ENCODE assay signal across 12 cellular contexts in genomic region chr3:153319691-153320552, GRCh38.
DNase-seq lines count a peak whose midpoint lies in the region; ATAC-seq lines count a peak whose summit lies in the region.
"Had no signal": no experiment of that assay in that cellular context is flagged by ENCODE, and none has a peak within 500 bp of the region (broad histone marks: within the 10 kb centered on the region; RNA-seq: fewer than 3 reads in every experiment).

No MANE protein-coding gene starts in this region.

- peaks cover 4% of the 10 kb centered on the region for H3K36me3 Mint-ChIP-seq in central memory CD8-positive, alpha-beta T cell (ENCODE audit: insufficient read depth)

- peak; percentile 43 for DNase-seq in NOMO-1 treated with DMSO at 0.1 percent for 48 hours (lab: John Stamatoyannopoulos, UW; ENCODE audit: unreplicated experiment)
- DNase-seq in NOMO-1 treated with dmso at 0.1 percent for 144 hours (lab: John Stamatoyannopoulos, UW; ENCODE audit: unreplicated experiment): no peak
- DNase-seq in central memory CD8-positive, alpha-beta T cell (ENCODE audit: low spot score in 2 of 2): no peak
- DNase-seq in pons (ENCODE audit: low spot score): peak; percentile 12
- no peak for DNase-seq in HPDE6-E6E7 (ENCODE audit: extremely low spot score)
- no peak for DNase-seq in foreskin melanocyte
- DNase-seq in SKM-1 (lab: John Stamatoyannopoulos, UW; ENCODE audit: unreplicated experiment): no peak
- DNase-seq: caudate nucleus, erythroblast, MV-4-11 had no signal

- peak; percentile 57 for ATAC-seq in HG02884 (IDR thresholded peaks at IDR 0.05; ENCODE audit: unreplicated experiment)
- no peak for ATAC-seq in central memory CD8-positive, alpha-beta T cell (replicated peaks; ENCODE audit: extremely low read depth, poor library complexity, severe bottlenecking)

- H3K9me3 Mint-ChIP-seq in central memory CD8-positive, alpha-beta T cell: no peaks in the 10 kb centered on the region

- H3K27me3 Mint-ChIP-seq in central memory CD8-positive, alpha-beta T cell: no peaks in the 10 kb centered on the region

- no peak overlapping the region for H3K27ac Mint-ChIP-seq in central memory CD8-positive, alpha-beta T cell (ENCODE audit: low read depth)
- H3K27ac Mint-ChIP-seq: nephron had no signal

- H3K4me1 Mint-ChIP-seq in central memory CD8-positive, alpha-beta T cell: peaks cover 20% of the 10 kb centered on the region
- H3K4me1 Mint-ChIP-seq: nephron had no signal

- H3K4me3 Mint-ChIP-seq in central memory CD8-positive, alpha-beta T cell: peak overlapping the region; percentile 43
- H3K4me3 Mint-ChIP-seq: nephron had no signal

Comparison
In these comparisons a context has a peak if more than half of its experiments do, and no peak if none do; other contexts are left out.
1. DNase-seq: peak in NOMO-1 treated with DMSO at 0.1 percent for 48 hours (single experiment) and pons (single experiment); none in NOMO-1 treated with dmso at 0.1 percent for 144 hours (single experiment), central memory CD8-positive, alpha-beta T cell (0 of 2), HPDE6-E6E7 (single experiment), foreskin melanocyte (single experiment) and SKM-1 (single experiment).